In the genomic region with DNA sequence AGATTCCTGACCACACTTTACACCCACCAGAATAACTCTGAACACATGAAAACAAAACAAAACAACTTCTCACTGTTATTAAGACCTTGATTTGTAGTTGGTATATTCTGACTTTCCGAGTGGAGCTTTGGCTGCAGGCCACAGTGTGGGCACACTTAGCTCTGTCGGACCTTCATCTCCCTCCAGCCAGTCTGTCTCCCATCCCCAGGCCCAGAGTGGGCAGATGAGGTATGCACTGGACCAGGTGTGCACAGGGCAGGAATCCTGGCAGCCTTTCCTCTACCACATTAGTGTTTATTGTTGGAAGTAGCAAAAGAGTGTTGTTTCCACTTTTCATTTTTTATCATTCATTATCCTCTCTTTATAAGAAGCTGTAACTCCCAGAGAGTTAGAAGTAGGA, we compare ENCODE assay signal across 39 cellular contexts.
"Had no signal": no experiment of that assay in that cellular context is flagged by ENCODE, and none has a peak within 500 bp of the region (broad histone marks: within the 10 kb centered on the region; RNA-seq: fewer than 3 reads in every experiment).

No MANE protein-coding gene starts in this region.

- H3K36me3 ChIP-seq: adrenal gland, ascending aorta, brain microvascular endothelial cell, breast epithelium, cardiac muscle cell had no signal

- H3K4me3 Mint-ChIP-seq: activated naive CD4-positive, alpha-beta T cell treated with anti-CD3 and anti-CD28 coated beads for 36 hours; activated naive CD4-positive, alpha-beta T cell treated with anti-CD3 and anti-CD28 coated beads, Interleukin-2, amount 10 ng/mL, durations not matched to agents 7 days and 5 days; activated naive CD4-positive, alpha-beta T cell treated with anti-CD3 and anti-CD28 coated beads, Interleukin-2, amount 50 U/mL, for 24 hours; activated naive CD8-positive, alpha-beta T cell; activated naive CD8-positive, alpha-beta T cell treated with anti-CD3 and anti-CD28 coated beads for 36 hours; activated naive CD8-positive, alpha-beta T cell treated with anti-CD3 and anti-CD28 coated beads, Interleukin-2, amount 10 ng/mL, durations not matched to agents 7 days and 5 days; activated naive CD8-positive, alpha-beta T cell treated with anti-CD3 and anti-CD28 coated beads, Interleukin-2, amount 50 U/mL, for 24 hours; activated T-cell treated with anti-CD3 and anti-CD28 coated beads, Interleukin-2, amount 50 U/mL, for 24 hours; activated T-cell treated with anti-CD3 and anti-CD28 coated beads, Interleukin-2, amount 50 U/mL, for 4 hours; activated T-cell treated with anti-CD3 and anti-CD28 coated beads, Interleukin-2, amount 50 U/mL, for 72 hours; activated T-helper 1 cell treated with anti-CD3 and anti-CD28 coated beads, Interleukin-12 subunit alpha, Interleukin-12 subunit beta, Interleukin-2, Interleukin-4 antibody, amounts not matched to agents 30 ng/mL and 10 ng/mL and 1 ng/mL, durations not matched to agents 14 hours and 24 hours and 36 hours; activated T-helper 17 cell treated with anti-CD3 and anti-CD28 coated beads, Interleukin-2, amount 50 U/mL, for 72 hours; brain; central memory CD8-positive, alpha-beta T cell had no signal

- H3K4me3 ChIP-seq: adrenal gland, ascending aorta, body of pancreas, breast epithelium, cardiac muscle cell had no signal

- H3K4me1 Mint-ChIP-seq: activated naive CD4-positive, alpha-beta T cell treated with anti-CD3 and anti-CD28 coated beads, Interleukin-2, amount 10 ng/mL, durations not matched to agents 7 days and 5 days; activated naive CD4-positive, alpha-beta T cell treated with anti-CD3 and anti-CD28 coated beads, Interleukin-2, amount 50 U/mL, for 24 hours; activated naive CD8-positive, alpha-beta T cell treated with anti-CD3 and anti-CD28 coated beads for 36 hours; activated naive CD8-positive, alpha-beta T cell treated with anti-CD3 and anti-CD28 coated beads, Interleukin-2, amount 10 ng/mL, durations not matched to agents 7 days and 5 days; activated naive CD8-positive, alpha-beta T cell treated with anti-CD3 and anti-CD28 coated beads, Interleukin-2, amount 50 U/mL, for 24 hours; activated T-helper 17 cell treated with anti-CD3 and anti-CD28 coated beads, Interleukin-2, amount 50 U/mL, for 72 hours; brain; central memory CD8-positive, alpha-beta T cell had no signal

- DNase-seq: activated effector memory CD4-positive, alpha-beta T cell treated with anti-CD3 and anti-CD28 coated beads, Interleukin-2, amount 50 U/mL, for 16 hours; activated effector memory CD4-positive, alpha-beta T cell treated with Interleukin-2 at 50 U/mL for 16 hours; activated gamma-delta T cell; activated gamma-delta T cell treated with Interleukin-2 at 50 U/mL for 16 hours; activated naive CD4-positive, alpha-beta T cell; activated naive CD4-positive, alpha-beta T cell treated with anti-CD3 and anti-CD28 coated beads for 36 hours; activated naive CD4-positive, alpha-beta T cell treated with anti-CD3 and anti-CD28 coated beads, Interleukin-2, amount 10 ng/mL, durations not matched to agents 7 days and 5 days; activated naive CD4-positive, alpha-beta T cell treated with anti-CD3 and anti-CD28 coated beads, Interleukin-2, amount 50 U/mL, for 16 hours; activated naive CD4-positive, alpha-beta T cell treated with Interleukin-2 at 50 U/mL for 16 hours; activated naive CD8-positive, alpha-beta T cell treated with anti-CD3 and anti-CD28 coated beads for 36 hours; activated naive CD8-positive, alpha-beta T cell treated with anti-CD3 and anti-CD28 coated beads, Interleukin-2, amount 10 ng/mL, durations not matched to agents 7 days and 5 days; activated naive CD8-positive, alpha-beta T cell treated with anti-CD3 and anti-CD28 coated beads, Interleukin-2, amount 50 U/mL, for 24 hours; activated T-cell treated with anti-CD3 and anti-CD28 coated beads for 4 hours; activated T-cell treated with anti-CD3 and anti-CD28 coated beads, Interleukin-2, amount 50 U/mL, for 1 hour; activated T-cell treated with anti-CD3 and anti-CD28 coated beads, Interleukin-2, amount 50 U/mL, for 24 hours; activated T-cell treated with anti-CD3 and anti-CD28 coated beads, Interleukin-2, amount 50 U/mL, for 4 hours; activated T-cell treated with anti-CD3 and anti-CD28 coated beads, Interleukin-2, amount 50 U/mL, for 48 hours; activated T-cell treated with anti-CD3 and anti-CD28 coated beads, Interleukin-2, amount 50 U/mL, for 72 hours; adrenal gland; amniotic stem cell; amygdala; anterior cingulate cortex; aorta; body of pancreas; brain microvascular endothelial cell; caudate nucleus; central memory CD4-positive, alpha-beta T cell; cerebellar nuclear complex had no signal

- H3K27me3 ChIP-seq: adrenal gland, ascending aorta, body of pancreas, brain microvascular endothelial cell, breast epithelium, cardiac muscle cell had no signal

- H3K36me3 Mint-ChIP-seq: activated naive CD4-positive, alpha-beta T cell treated with anti-CD3 and anti-CD28 coated beads, Interleukin-2, amount 10 ng/mL, durations not matched to agents 7 days and 5 days had no signal

- H3K27ac Mint-ChIP-seq: activated naive CD4-positive, alpha-beta T cell treated with anti-CD3 and anti-CD28 coated beads for 36 hours; activated naive CD4-positive, alpha-beta T cell treated with anti-CD3 and anti-CD28 coated beads, Interleukin-2, amount 10 ng/mL, durations not matched to agents 7 days and 5 days; activated naive CD4-positive, alpha-beta T cell treated with anti-CD3 and anti-CD28 coated beads, Interleukin-2, amount 50 U/mL, for 24 hours; activated naive CD4-positive, alpha-beta T cell treated with anti-CD3 and anti-CD28 coated beads, Interleukin-2, amount 50 U/mL, for 72 hours; activated naive CD8-positive, alpha-beta T cell; activated naive CD8-positive, alpha-beta T cell treated with anti-CD3 and anti-CD28 coated beads for 36 hours; activated naive CD8-positive, alpha-beta T cell treated with anti-CD3 and anti-CD28 coated beads, Interleukin-2, amount 10 ng/mL, durations not matched to agents 7 days and 5 days; activated naive CD8-positive, alpha-beta T cell treated with anti-CD3 and anti-CD28 coated beads, Interleukin-2, amount 50 U/mL, for 24 hours; activated T-cell treated with anti-CD3 and anti-CD28 coated beads, Interleukin-2, amount 50 U/mL, for 24 hours; activated T-cell treated with anti-CD3 and anti-CD28 coated beads, Interleukin-2, amount 50 U/mL, for 72 hours; activated T-helper 1 cell treated with anti-CD3 and anti-CD28 coated beads, Interleukin-12 subunit alpha, Interleukin-12 subunit beta, Interleukin-2, Interleukin-4 antibody, amounts not matched to agents 30 ng/mL and 10 ng/mL and 1 ng/mL, durations not matched to agents 14 hours and 24 hours and 36 hours; activated T-helper 17 cell treated with anti-CD3 and anti-CD28 coated beads, Interleukin-2, amount 50 U/mL, for 72 hours; activated T-helper 2 cell treated with anti-CD3 and anti-CD28 coated beads, Interferon-gamma antibody, Interleukin-2, Interleukin-4, amounts not matched to agents 10 μg/mL and 5 μg/mL and 100 μg/mL, durations not matched to agents 14 hours and 24 hours and 36 hours; brain had no signal

- ATAC-seq: activated naive CD4-positive, alpha-beta T cell treated with anti-CD3 and anti-CD28 coated beads, Interleukin-2, amount 50 U/mL, for 72 hours; activated naive CD8-positive, alpha-beta T cell treated with anti-CD3 and anti-CD28 coated beads, Interleukin-2, amount 50 U/mL, for 24 hours; activated T-cell treated with anti-CD3 and anti-CD28 coated beads, Interleukin-2, amount 50 U/mL, for 4 hours; activated T-cell treated with anti-CD3 and anti-CD28 coated beads, Interleukin-2, amount 50 U/mL, for 72 hours; activated T-helper 17 cell treated with anti-CD3 and anti-CD28 coated beads, Interleukin-2, amount 50 U/mL, for 72 hours; body of pancreas had no signal

- H3K27ac ChIP-seq: adrenal gland, ascending aorta, body of pancreas, brain microvascular endothelial cell, breast epithelium, cardiac muscle cell had no signal

- H3K4me1 ChIP-seq: adrenal gland, ascending aorta, body of pancreas, breast epithelium had no signal

- H3K27me3 Mint-ChIP-seq: activated naive CD4-positive, alpha-beta T cell treated with anti-CD3 and anti-CD28 coated beads, Interleukin-2, amount 10 ng/mL, durations not matched to agents 7 days and 5 days; activated naive CD4-positive, alpha-beta T cell treated with anti-CD3 and anti-CD28 coated beads, Interleukin-2, amount 50 U/mL, for 24 hours; activated naive CD8-positive, alpha-beta T cell; activated naive CD8-positive, alpha-beta T cell treated with anti-CD3 and anti-CD28 coated beads for 36 hours; activated naive CD8-positive, alpha-beta T cell treated with anti-CD3 and anti-CD28 coated beads, Interleukin-2, amount 10 ng/mL, durations not matched to agents 7 days and 5 days; activated naive CD8-positive, alpha-beta T cell treated with anti-CD3 and anti-CD28 coated beads, Interleukin-2, amount 50 U/mL, for 24 hours; activated T-cell treated with anti-CD3 and anti-CD28 coated beads, Interleukin-2, amount 50 U/mL, for 24 hours; activated T-helper 17 cell treated with anti-CD3 and anti-CD28 coated beads, Interleukin-2, amount 50 U/mL, for 72 hours; brain; central memory CD8-positive, alpha-beta T cell had no signal
